In genomic region chr4:60579335-60579734, GRCh38 we compare ENCODE assay signal across 1 cellular context.
TF ChIP-seq lines count a peak whose summit lies in the region.

No MANE protein-coding gene starts in this region.

TF ChIP-seq in IMR-90, 13 proteins besides CTCF, POLR2A, EP300 and RAD21 (continued from another document):
- TF ChIP-seq RFX5 (IDR thresholded peaks at IDR 0.05; ENCODE audit: low read depth, low read length) (no peak), BHLHE40 (IDR thresholded peaks at IDR 0.05; ENCODE audit: low read depth, low read length) (no peak)
